In genomic region chr5:39167973-39168345, GRCh38 we compare ENCODE assay signal across 17 cellular contexts. TPM values are rescaled to one million over a fixed set of nuclear protein-coding genes. Genes with fewer than 3 reads are reported as not detected.
DNase-seq lines count a peak whose midpoint lies in the region; ATAC-seq and TF ChIP-seq lines count a peak whose summit lies in the region.
"Had no signal": no experiment of that assay in that cellular context is flagged by ENCODE, and none has a peak within 500 bp of the region (broad histone marks: within the 10 kb centered on the region; RNA-seq: fewer than 3 reads in every experiment).

No MANE protein-coding gene starts in this region.

- H3K36me3 Mint-ChIP-seq in activated naive CD4-positive, alpha-beta T cell treated with anti-CD3 and anti-CD28 coated beads for 36 hours (ENCODE audit: low read depth): peaks cover 21% of the 10 kb centered on the region
- H3K36me3 Mint-ChIP-seq in HFFc6 (ENCODE audit: low read depth): peaks cover 3% of the 10 kb centered on the region
- peaks cover 7% of the 10 kb centered on the region for H3K36me3 Mint-ChIP-seq in activated naive CD8-positive, alpha-beta T cell
- peaks cover 11% of the 10 kb centered on the region for H3K36me3 Mint-ChIP-seq in natural killer cell treated with Interleukin-12 subunit alpha and Interleukin-12 subunit beta and Interleukin-15 and Interleukin-18, amount 100 ng/mL, for 72 hours

- no peak for DNase-seq in activated naive CD4-positive, alpha-beta T cell treated with anti-CD3 and anti-CD28 coated beads for 36 hours
- DNase-seq in activated naive CD4-positive, alpha-beta T cell treated with anti-CD3 and anti-CD28 coated beads, Interleukin-2, amount 50 U/mL, for 16 hours: no peak
- DNase-seq in HFFc6: no peak
- DNase-seq in natural killer cell treated with Interleukin-12 subunit alpha and Interleukin-12 subunit beta and Interleukin-15 and Interleukin-18, amount 100 ng/mL, for 72 hours (ENCODE audit: low spot score): no peak
- no peak for DNase-seq in central memory CD4-positive, alpha-beta T cell
- DNase-seq in anterior cingulate cortex (lab: John Stamatoyannopoulos, UW): no peak
- no peak for DNase-seq in COLO829 (ENCODE audit: low spot score)
- DNase-seq: colonic mucosa; kidney; MM.1S; NCI-H1436; NCI-H524 treated with DMSO at 0.1 percent for 48 hours; nucleus accumbens; stimulated activated CD4-positive, alpha-beta T cell treated with anti-CD3 and anti-CD28 coated beads, Interleukin-1b, Interleukin-23, amount 100 ng/mL, for 48 hours had no signal

- TF ChIP-seq CTCF in HFFc6 (IDR thresholded peaks at IDR 0.05): no peak

- no peaks in the 10 kb centered on the region for H3K27me3 Mint-ChIP-seq in activated naive CD4-positive, alpha-beta T cell treated with anti-CD3 and anti-CD28 coated beads for 36 hours (ENCODE audit: low read depth)
- peaks cover 1% of the 10 kb centered on the region; the same call in 1 of the 2 replicates for H3K27me3 Mint-ChIP-seq in HFFc6 (ENCODE audit: insufficient read depth)
- no peaks in the 10 kb centered on the region for H3K27me3 Mint-ChIP-seq in activated naive CD8-positive, alpha-beta T cell
- H3K27me3 Mint-ChIP-seq in natural killer cell treated with Interleukin-12 subunit alpha and Interleukin-12 subunit beta and Interleukin-15 and Interleukin-18, amount 100 ng/mL, for 72 hours: no peaks in the 10 kb centered on the region

- H3K9me3 Mint-ChIP-seq in activated naive CD4-positive, alpha-beta T cell treated with anti-CD3 and anti-CD28 coated beads for 36 hours: peaks cover 2% of the 10 kb centered on the region
- peaks cover 2% of the 10 kb centered on the region for H3K9me3 Mint-ChIP-seq in HFFc6
- no peaks in the 10 kb centered on the region for H3K9me3 Mint-ChIP-seq in activated naive CD8-positive, alpha-beta T cell (ENCODE audit: low read depth)
- peaks cover 8% of the 10 kb centered on the region for H3K9me3 Mint-ChIP-seq in natural killer cell treated with Interleukin-12 subunit alpha and Interleukin-12 subunit beta and Interleukin-15 and Interleukin-18, amount 100 ng/mL, for 72 hours

- peak overlapping the region; percentile 96 for H3K27ac Mint-ChIP-seq in activated naive CD4-positive, alpha-beta T cell treated with anti-CD3 and anti-CD28 coated beads for 36 hours
- H3K27ac Mint-ChIP-seq in HFFc6: peak overlapping the region; percentile 80
- peak overlapping the region; percentile 89 for H3K27ac Mint-ChIP-seq in activated naive CD8-positive, alpha-beta T cell
- H3K27ac Mint-ChIP-seq in natural killer cell treated with Interleukin-12 subunit alpha and Interleukin-12 subunit beta and Interleukin-15 and Interleukin-18, amount 100 ng/mL, for 72 hours: peak overlapping the region; percentile 91 to 92

- ATAC-seq in natural killer cell treated with Interleukin-12 subunit alpha and Interleukin-12 subunit beta and Interleukin-15 and Interleukin-18, amount 100 ng/mL, for 72 hours: no peak

- intact Hi-C loops in activated naive CD4-positive, alpha-beta T cell treated with anti-CD3 and anti-CD28 coated beads for 36 hours (cut with micrococcal nuclease): no loop called here

- peak overlapping the region; percentile 57 for H3K4me3 Mint-ChIP-seq in activated naive CD4-positive, alpha-beta T cell treated with anti-CD3 and anti-CD28 coated beads for 36 hours
- peak overlapping the region; percentile 5; the same call in 1 of the 2 replicates for H3K4me3 Mint-ChIP-seq in HFFc6
- H3K4me3 Mint-ChIP-seq in activated naive CD8-positive, alpha-beta T cell: peak overlapping the region; percentile 46
- peak overlapping the region; percentile 40 for H3K4me3 Mint-ChIP-seq in natural killer cell treated with Interleukin-12 subunit alpha and Interleukin-12 subunit beta and Interleukin-15 and Interleukin-18, amount 100 ng/mL, for 72 hours

- CTCF ChIA-PET in activated naive CD4-positive, alpha-beta T cell treated with anti-CD3 and anti-CD28 coated beads for 36 hours (lab: Charles Lee): no interaction called here

- peaks cover 93% of the 10 kb centered on the region for H3K4me1 Mint-ChIP-seq in activated naive CD4-positive, alpha-beta T cell treated with anti-CD3 and anti-CD28 coated beads for 36 hours (ENCODE audit: low read depth)
- H3K4me1 Mint-ChIP-seq in HFFc6 (ENCODE audit: low read depth): peaks cover 75% of the 10 kb centered on the region
- H3K4me1 Mint-ChIP-seq in activated naive CD8-positive, alpha-beta T cell (ENCODE audit: low read depth): peaks cover 94% of the 10 kb centered on the region
- H3K4me1 Mint-ChIP-seq in natural killer cell treated with Interleukin-12 subunit alpha and Interleukin-12 subunit beta and Interleukin-15 and Interleukin-18, amount 100 ng/mL, for 72 hours (ENCODE audit: low read depth in 2 of 2): peaks cover 57 to 69% of the 10 kb centered on the region in 2 donors

RNA-seq across cellular contexts. Expression of gene FYB1, which starts 51.4 kb away (rescaled TPM):
- 100 to 1,000 TPM; 129 TPM for total RNA-seq in activated naive CD4-positive, alpha-beta T cell treated with anti-CD3 and anti-CD28 coated beads for 36 hours
- total RNA-seq in HFFc6 (2021; fragmentation: NEBNext Ultra II Directional; extraction: Animal tissue kit (Norgen Biotek cat#: 25700)): 1 to 10 TPM in 2 of 6 experiments, under 1 TPM in 4; 0.32 to 1.7 (median 0.49) TPM
- 10 to 100 TPM; 71.9 to 72.8 TPM for total RNA-seq in natural killer cell treated with Interleukin-12 subunit alpha and Interleukin-12 subunit beta and Interleukin-15 and Interleukin-18, amount 100 ng/mL, for 72 hours
- total RNA-seq: glomerular endothelial cell, lung microvascular endothelial cell had no signal

Comparison
In these comparisons a context has a peak if more than half of its experiments do, and no peak if none do; other contexts are left out.
1. H3K4me3 Mint-ChIP-seq: peak in every context shown above with its lines; median percentile 57 in activated naive CD4-positive, alpha-beta T cell treated with anti-CD3 and anti-CD28 coated beads for 36 hours; 46 in activated naive CD8-positive, alpha-beta T cell; 40 in natural killer cell treated with Interleukin-12 subunit alpha and Interleukin-12 subunit beta and Interleukin-15 and Interleukin-18, amount 100 ng/mL, for 72 hours; 5 in HFFc6.
2. RNA of gene FYB1, which starts 51.4 kb away (total RNA-seq): 129 TPM in activated naive CD4-positive, alpha-beta T cell treated with anti-CD3 and anti-CD28 coated beads for 36 hours and 71.9 to 72.8 TPM in natural killer cell treated with Interleukin-12 subunit alpha and Interleukin-12 subunit beta and Interleukin-15 and Interleukin-18, amount 100 ng/mL, for 72 hours; 0.32 to 1.7 TPM in HFFc6; every median in the first group is over 10 times any median in the second.
3. Peak in every context shown above with its lines, with median percentiles within 50 percentile points of each other: H3K27ac Mint-ChIP-seq.